8 cellular contexts compared by ENCODE assay signal in the genomic region with DNA sequence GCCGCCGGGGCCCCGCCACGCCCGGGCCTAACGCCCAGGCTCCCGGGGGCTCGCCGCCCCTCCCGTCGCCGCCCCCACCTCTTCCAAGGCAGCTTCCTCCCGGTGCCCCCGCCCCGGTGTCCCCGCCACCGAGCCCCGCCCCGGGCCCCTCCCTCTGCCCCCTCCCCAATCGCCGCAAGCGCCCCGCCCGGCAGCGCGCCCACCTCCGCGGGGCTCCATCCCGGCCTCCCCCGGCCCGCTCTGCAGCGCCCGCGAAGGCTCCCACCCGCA. TPM values are rescaled to one million over a fixed set of nuclear protein-coding genes. Genes with fewer than 3 reads are reported as not detected.
DNase-seq lines count a peak whose midpoint lies in the region; ATAC-seq, FAIRE-seq and TF ChIP-seq lines count a peak whose summit lies in the region.

No MANE protein-coding gene starts in this region.

- TF ChIP-seq RAD21 in K562 (CRISPR knock-in tag; conservative IDR thresholded peaks at IDR 0.05 in 1 of 2, IDR thresholded peaks at IDR 0.05 in 1 of 2) = no peak

- peak overlapping the region; percentile 84; the same call in 1 of the 2 replicates for H3K4me2 ChIP-seq in K562 (ENCODE audit: insufficient read depth, low read length)

- no peaks in the 10 kb centered on the region for H3K36me3 Mint-ChIP-seq in CD8-positive, alpha-beta T cell
- no peaks in the 10 kb centered on the region for H3K36me3 Mint-ChIP-seq in IgD-negative memory B cell

- H3K79me2 ChIP-seq in K562 (ENCODE audit: control insufficient read depth, insufficient read depth, low read length) = peaks cover 50% of the 10 kb centered on the region

- no peaks in the 10 kb centered on the region for H3K9me3 Mint-ChIP-seq in CD8-positive, alpha-beta T cell
- no peaks in the 10 kb centered on the region for H3K9me3 Mint-ChIP-seq in IgD-negative memory B cell

- H3K27ac ChIP-seq in CD8-positive, alpha-beta T cell (ENCODE audit: low read depth, low read length) = no peak overlapping the region
- H3K27ac ChIP-seq in K562 (ENCODE audit: extremely low read depth, low read depth, low read length) (peak overlapping the region; percentile 94; the same call in 2 of the 3 replicates), right lobe of liver (peak overlapping the region; percentile 44 to 52 (median 47)), thyroid gland (peak overlapping the region; percentile 69 to 95 (median 73))

- H3K9me3 ChIP-seq in CD8-positive, alpha-beta T cell (ENCODE audit: low read length) = no peaks in the 10 kb centered on the region
- H3K9me3 ChIP-seq in K562 (replicated peaks; ENCODE audit: control insufficient read depth, insufficient read depth, low read depth, low read length) = no peaks in the 10 kb centered on the region
- H3K9me3 ChIP-seq in right lobe of liver = no peaks in the 10 kb centered on the region
- no peaks in the 10 kb centered on the region for H3K9me3 ChIP-seq in thyroid gland

- H3K36me3 ChIP-seq in CD8-positive, alpha-beta T cell (ENCODE audit: insufficient read depth, low read length) = peaks cover 3% of the 10 kb centered on the region
- peaks cover 17% of the 10 kb centered on the region; the same call in 2 of the 3 replicates for H3K36me3 ChIP-seq in K562 (ENCODE audit: control insufficient read depth, insufficient read depth, low read length)
- no peaks in the 10 kb centered on the region for H3K36me3 ChIP-seq in right lobe of liver
- H3K36me3 ChIP-seq in thyroid gland = no peaks in the 10 kb centered on the region

- TF ChIP-seq POLR2A in K562 (conservative IDR thresholded peaks at IDR 0.05) (no peak), right lobe of liver (IDR thresholded peaks at IDR 0.05) (no peak), thyroid gland (IDR thresholded peaks at IDR 0.05) (no peak)

- peak overlapping the region; percentile 66; the same call in 1 of the 2 replicates for H2AFZ ChIP-seq in K562 (ENCODE audit: low read depth, low read length)

- FAIRE-seq in K562 (lab: Jason Lieb, UNC) = no peak

- H3K9ac ChIP-seq in K562 (ENCODE audit: insufficient read depth in 1 of 2, low read depth in 2 of 2, low read length in 2 of 2) = peak overlapping the region; percentile 74 to 96; a peak in 3 of 4 replicates

- H3K27me3 ChIP-seq in CD8-positive, alpha-beta T cell (ENCODE audit: insufficient read depth, low read length) = no peaks in the 10 kb centered on the region
- no peaks in the 10 kb centered on the region for H3K27me3 ChIP-seq in K562 (ENCODE audit: control insufficient read depth in 2 of 2, insufficient read depth in 2 of 2, low read length in 2 of 2)
- H3K27me3 ChIP-seq in right lobe of liver = no peaks in the 10 kb centered on the region
- no peaks in the 10 kb centered on the region for H3K27me3 ChIP-seq in thyroid gland

- H3K4me3 Mint-ChIP-seq in CD8-positive, alpha-beta T cell = peak overlapping the region; percentile 76
- peak overlapping the region; percentile 78 to 95 (median 93) for H3K4me3 Mint-ChIP-seq in IgD-negative memory B cell

- no peak for TF ChIP-seq EP300 in K562 (IDR thresholded peaks at IDR 0.05; ENCODE audit: low read length)

- peak overlapping the region; percentile 71 for H3K4me3 ChIP-seq in CD8-positive, alpha-beta T cell (ENCODE audit: low read depth, low read length)
- peak overlapping the region; percentile 75 for H3K4me3 ChIP-seq in K562
- H3K4me3 ChIP-seq in right lobe of liver = peak overlapping the region; percentile 49 to 91 (median 72)
- peak overlapping the region; percentile 60 to 87 (median 87) for H3K4me3 ChIP-seq in thyroid gland (replicated peaks in 1 of 3)

- no TSS peak for BruUV-seq in K562 (replicated peaks; lab: Mats Ljungman, UMichigan)

- H3K4me1 ChIP-seq in CD8-positive, alpha-beta T cell (ENCODE audit: insufficient read depth, low read length) = peaks cover 21% of the 10 kb centered on the region
- H3K4me1 ChIP-seq in K562 (replicated peaks in 1 of 2; ENCODE audit: control insufficient read depth in 2 of 2, insufficient read depth in 2 of 2, low read length in 2 of 2) (peaks cover 13 to 39% of the 10 kb centered on the region in 2 experiments; a peak in 4 of 5 replicates), right lobe of liver (peaks cover 0 to 19% (median 6%) of the 10 kb centered on the region in 4 donors), thyroid gland (peaks cover 23 to 35% of the 10 kb centered on the region in 2 donors)

- no peaks in the 10 kb centered on the region for H4K20me1 ChIP-seq in K562 (replicated peaks; ENCODE audit: control insufficient read depth, insufficient read depth, low read length)

- WGBS in K562 (ENCODE audit: insufficient coverage, low coverage, missing lambda C conversion rate) = 0% methylated on average over 6 of the region's 35 CpGs
- WGBS in right lobe of liver (ENCODE audit: insufficient coverage, low coverage, low lambda C conversion rate, missing lambda C conversion rate) = no CpG with 5 or more reads among the region's 35 CpGs
- WGBS in thyroid gland, 2 donors = 7% methylated on average over 3 of the region's 35 CpGs; no CpG with 5 or more reads in 1 of the 2 donors

- in situ Hi-C loops in K562 (cut with MboI) = no loop called here

- no peak for ATAC-seq in CD8-positive, alpha-beta T cell
- peak; percentile 62 for ATAC-seq in K562
- ATAC-seq in right lobe of liver = peak; percentile 16 to 42 (median 29)

- TF ChIP-seq CTCF in CD8-positive, alpha-beta T cell (IDR thresholded peaks at IDR 0.05) = no peak
- TF ChIP-seq CTCF in GM20000 (IDR thresholded peaks at IDR 0.05; ENCODE audit: extremely low read depth, missing control alignments) (no peak), K562 (IDR thresholded peaks at IDR 0.05 in 2 of 3, conservative IDR thresholded peaks at IDR 0.05 in 1 of 3; ENCODE audit: insufficient read depth in 2 of 3, low read depth in 1 of 3, low read length in 3 of 3) (no peak), right lobe of liver (IDR thresholded peaks at IDR 0.05) (no peak), thyroid gland (IDR thresholded peaks at IDR 0.05) (no peak)

- no peak overlapping the region for H3K27ac Mint-ChIP-seq in CD8-positive, alpha-beta T cell
- no peak overlapping the region for H3K27ac Mint-ChIP-seq in IgD-negative memory B cell

- no peaks in the 10 kb centered on the region for H3K27me3 Mint-ChIP-seq in CD8-positive, alpha-beta T cell (ENCODE audit: low read depth)
- H3K27me3 Mint-ChIP-seq in IgD-negative memory B cell = no peaks in the 10 kb centered on the region

- peaks cover 3% of the 10 kb centered on the region for H3K9me1 ChIP-seq in K562 (ENCODE audit: control insufficient read depth, insufficient read depth, low read length)

- peaks cover 24% of the 10 kb centered on the region for H3K4me1 Mint-ChIP-seq in CD8-positive, alpha-beta T cell (ENCODE audit: low read depth)
- H3K4me1 Mint-ChIP-seq in IgD-negative memory B cell = peaks cover 4 to 13% (median 12%) of the 10 kb centered on the region in 3 donors

- CTCF ChIA-PET in CD8-positive, alpha-beta T cell (lab: Charles Lee) = no interaction called here
- CTCF ChIA-PET in K562 (lab: Yijun Ruan, JAX; ENCODE audit: low intra/inter-chr PET ratio) = no interaction called here

- DNase-seq in CD8-positive, alpha-beta T cell = no peak
- peak; percentile 90 for DNase-seq in GM20000 (ENCODE audit: low spot score)
- DNase-seq in K562 (ENCODE audit: extremely low read depth in 1 of 4, low spot score in 3 of 4) = peak in 3 of 4 experiments; percentile 76 to 81 (median 78)
- DNase-seq in right lobe of liver = no peak
- no peak for DNase-seq in thyroid gland
- DNase-seq in dedifferentiated amniotic fluid mesenchymal stem cell (ENCODE audit: extremely low spot score) = no peak
- no peak for DNase-seq in NCI-H128 (lab: John Stamatoyannopoulos, UW; ENCODE audit: unreplicated experiment)

- intact Hi-C loops in CD8-positive, alpha-beta T cell (cut with DNase I, micrococcal nuclease) = loop anchor here (1.0 to 10.0 kb wide), 17 partner anchors 33 to 1483 kb away; partner anchors contain the start of genes ATG4B (in 2 of the 2), DTYMK (in 2 of the 2), THAP4 (in 2 of the 2) and D2HGDH (in 1 of the 2)
- intact Hi-C loops in K562 (cut with micrococcal nuclease) (loop anchor here (2.0 kb wide), 1 partner anchor 33 kb away; no protein-coding TSS in a partner anchor), right lobe of liver (cut with DNase I) (no loop called here), thyroid gland (cut with DNase I) (loop anchor here (5.0 to 10.0 kb wide), 2 partner anchors 151 to 187 kb away; partner anchors contain the start of gene FARP2)

- POLR2A ChIA-PET in CD8-positive, alpha-beta T cell (lab: Charles Lee) = no interaction called here
- POLR2A ChIA-PET in K562 (lab: Yijun Ruan, JAX) = no interaction called here

RNA-seq across cellular contexts. Expression of gene STK25, which starts 0.2 kb away (rescaled TPM):
- 10 to 100 TPM; 58.7 to 66.4 TPM for total RNA-seq in CD8-positive, alpha-beta T cell
- polyA plus RNA-seq in IgD-negative memory B cell (90.5 TPM), K562 (2011; rRNA removed) (169 and 218 TPM in 2 replicates), K562 (2014; fragmentation: Illumina TruSeq; extraction: Trizol) (151 and 157 TPM in 2 replicates), K562 (2014; fragmentation: Nextera tagmentation; extraction: Ambion mirVana) (10 to 100 TPM in 1 of 2 experiments, 1 to 10 TPM in 1; 5.4 to 10.3 TPM), K562 (2014; rRNA removed) (177 and 178 TPM in 2 replicates)
- 304 and 771 TPM in 2 replicates for total RNA-seq in K562 (2011; cell fraction: chromatin; rRNA removed; ENCODE audit: low replicate concordance)
- total RNA-seq in K562 (2011; cell fraction: nucleolus; rRNA removed) = 391 and 430 TPM in 2 replicates
- total RNA-seq in K562 (2011; cell fraction: nucleoplasm; rRNA removed) = 299 and 300 TPM in 2 replicates
- total RNA-seq in K562 (2014; rRNA removed) (116 and 163 TPM in 2 replicates), K562 (2014; rRNA removed; fragmentation: Illumina TruSeq; extraction: Trizol) (35.0 and 61.9 TPM in 2 replicates), K562 (2015; rRNA removed; fragmentation: Illumina TruSeq; extraction: Trizol) (66.9 and 75.2 TPM in 2 replicates), K562 (2021) (107 and 123 TPM in 2 replicates), right lobe of liver (10 to 100 TPM; 51.0 to 99.1 (median 63.5) TPM), thyroid gland (100 to 1,000 TPM; 236 to 364 (median 266) TPM)
- polyA plus RNA-seq in K562 (2011; cell fraction: cytosol; rRNA removed) = 168 and 300 TPM in 2 replicates
- polyA plus RNA-seq in K562 (2011; cell fraction: nucleus; rRNA removed) = 929 and 1,221 TPM in 2 replicates
- 120 and 121 TPM in 2 replicates for polyA plus RNA-seq in K562 (2012)
- 83.1 and 97.9 TPM in 2 replicates for polyA minus RNA-seq in K562 (2011; rRNA and poly(A)+ RNA removed)
- 60.5 and 75.9 TPM in 2 replicates for polyA minus RNA-seq in K562 (2011; cell fraction: cytosol; rRNA and poly(A)+ RNA removed)
- 113 and 164 TPM in 2 replicates for polyA minus RNA-seq in K562 (2011; cell fraction: nucleus; rRNA and poly(A)+ RNA removed)

RNA-seq across cellular contexts. Expression of gene BOK, which starts 50.4 kb away (rescaled TPM):
- not detected for total RNA-seq in CD8-positive, alpha-beta T cell
- polyA plus RNA-seq in IgD-negative memory B cell = 0.08 TPM
- total RNA-seq in K562 (2011; cell fraction: chromatin; rRNA removed; ENCODE audit: low replicate concordance) = 0.58 and 3.2 TPM in 2 replicates
- 2.0 and 3.0 TPM in 2 replicates for total RNA-seq in K562 (2011; cell fraction: nucleolus; rRNA removed)
- total RNA-seq in K562 (2011; cell fraction: nucleoplasm; rRNA removed) = 0.95 and 1.5 TPM in 2 replicates
- 2.9 and 3.1 TPM in 2 replicates for total RNA-seq in K562 (2014; rRNA removed)
- total RNA-seq in K562 (2014; rRNA removed; fragmentation: Illumina TruSeq; extraction: Trizol) = 0.35 and 0.47 TPM in 2 replicates
- total RNA-seq in K562 (2015; rRNA removed; fragmentation: Illumina TruSeq; extraction: Trizol) = 0.76 and 0.83 TPM in 2 replicates
- total RNA-seq in K562 (2021) = 2.6 and 3.3 TPM in 2 replicates
- 2.0 and 2.7 TPM in 2 replicates for polyA plus RNA-seq in K562 (2011; rRNA removed)
- polyA plus RNA-seq in K562 (2011; cell fraction: cytosol; rRNA removed) = 3.1 and 11.3 TPM in 2 replicates
- 3.9 and 9.0 TPM in 2 replicates for polyA plus RNA-seq in K562 (2011; cell fraction: nucleus; rRNA removed)
- 1.8 TPM in 2 replicates for polyA plus RNA-seq in K562 (2012)
- polyA plus RNA-seq in K562 (2014; fragmentation: Illumina TruSeq; extraction: Trizol) = 1.2 and 2.4 TPM in 2 replicates
- under 1 TPM in 1 of 2 experiments, not detected in 1; 0.03 TPM for polyA plus RNA-seq in K562 (2014; fragmentation: Nextera tagmentation; extraction: Ambion mirVana)
- 2.3 and 2.8 TPM in 2 replicates for polyA plus RNA-seq in K562 (2014; rRNA removed)
- polyA minus RNA-seq in K562 (2011; rRNA and poly(A)+ RNA removed) = 0.81 and 1.6 TPM in 2 replicates
- polyA minus RNA-seq in K562 (2011; cell fraction: cytosol; rRNA and poly(A)+ RNA removed) = 2.4 and 3.1 TPM in 2 replicates
- 0.67 TPM in 2 replicates for polyA minus RNA-seq in K562 (2011; cell fraction: nucleus; rRNA and poly(A)+ RNA removed)
- total RNA-seq in right lobe of liver = 100 to 1,000 TPM in 3 of 6 experiments, 10 to 100 TPM in 3; 50.1 to 119 (median 90.5) TPM
- total RNA-seq in thyroid gland = 10 to 100 TPM; 22.2 to 32.1 (median 27.0) TPM

Comparison
In these comparisons a context has a peak if more than half of its experiments do, and no peak if none do; other contexts are left out.
1. DNase-seq: peak in GM20000 (single experiment) and K562 (3 of 4); none in CD8-positive, alpha-beta T cell (0 of 7), right lobe of liver (0 of 3), thyroid gland (0 of 2), dedifferentiated amniotic fluid mesenchymal stem cell (single experiment) and NCI-H128 (single experiment).
2. RNA of gene BOK, which starts 50.4 kb away (total RNA-seq): 50.1 to 119 TPM in right lobe of liver and 22.2 to 32.1 TPM in thyroid gland; 0.35 to 3.3 TPM in K562 and not detected in CD8-positive, alpha-beta T cell; every median in the first group is over 4 times any median in the second.
3. intact Hi-C loops: an anchor here in CD8-positive, alpha-beta T cell (1.0 to 10.0 kb wide), K562 (2.0 kb wide) and thyroid gland (5.0 to 10.0 kb wide); none called in right lobe of liver.
4. Peak in every context shown above with its lines, with median percentiles within 50 percentile points of each other: H3K4me3 ChIP-seq.